ENCODE assay signal across 1 cellular context in the genomic region with DNA sequence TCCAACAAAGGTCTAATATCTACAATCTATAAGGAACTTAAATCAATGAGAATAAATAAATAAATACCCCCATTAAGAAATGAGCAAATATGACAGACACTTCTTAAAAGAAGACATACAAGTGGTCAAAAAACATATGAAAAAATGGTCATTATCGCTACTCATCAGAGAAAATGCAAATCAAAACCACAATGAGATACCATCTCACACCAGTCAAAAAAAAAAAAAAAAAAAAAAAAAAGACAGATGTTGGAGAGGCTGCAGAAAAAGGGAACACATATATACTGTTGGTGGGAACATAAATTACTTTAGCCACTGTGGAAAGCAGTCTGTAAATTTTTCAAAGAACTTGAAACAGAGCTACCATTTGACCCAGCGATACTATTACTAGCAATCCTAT.
A peak's percentile ranks its signal among the peaks of the same experiment; 100 is the strongest.
TF ChIP-seq lines count a peak whose summit lies in the region.

No MANE protein-coding gene starts in this region.

TF ChIP-seq in GM12878, 131 proteins besides CTCF, POLR2A, EP300 and RAD21 (continued from another document):
- no peak for TF ChIP-seq POLR2AphosphoS2 (IDR thresholded peaks at IDR 0.05; ENCODE audit: low read depth, low read length)
- TF ChIP-seq, protein P1, sequence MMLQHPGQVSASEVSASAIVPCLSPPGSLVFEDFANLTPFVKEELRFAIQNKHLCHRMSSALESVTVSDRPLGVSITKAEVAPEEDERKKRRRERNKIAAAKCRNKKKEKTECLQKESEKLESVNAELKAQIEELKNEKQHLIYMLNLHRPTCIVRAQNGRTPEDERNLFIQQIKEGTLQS (IDR thresholded peaks at IDR 0.05; ENCODE audit: borderline replicate concordance, extremely low read depth, low read depth, low read length) = no peak
- TF ChIP-seq BCL11A (IDR thresholded peaks at IDR 0.05; ENCODE audit: low read depth, low read length) = 0 out of 2 replicates have a peak, but pooled peaks have one; percentile 21
